1 cellular context compared by ENCODE assay signal in genomic region chr5:5350101-5350500, GRCh38.
TF ChIP-seq lines count a peak whose summit lies in the region.

No MANE protein-coding gene starts in this region.

TF ChIP-seq in K562, 482 proteins besides CTCF, POLR2A, EP300 and RAD21 (continued from another document):
- TF ChIP-seq ILK (tag; IDR thresholded peaks at IDR 0.05; ENCODE audit: borderline replicate concordance, low read depth): no peak
- no peak for TF ChIP-seq NRF1 (conservative IDR thresholded peaks at IDR 0.05 in 1 of 2, IDR thresholded peaks at IDR 0.05 in 1 of 2)
- TF ChIP-seq SNAPC5 (CRISPR knock-in tag; IDR thresholded peaks at IDR 0.05): no peak
- TF ChIP-seq VEZF1 (CRISPR knock-in tag; IDR thresholded peaks at IDR 0.05): peak; percentile 55; the same call in 1 of the 2 replicates
- TF ChIP-seq RBM14 (IDR thresholded peaks at IDR 0.05; ENCODE audit: borderline replicate concordance, insufficient read depth, low read depth, low read length): no peak
- TF ChIP-seq ZNF395 (CRISPR knock-in tag; IDR thresholded peaks at IDR 0.05): no peak
- no peak for TF ChIP-seq NR0B1 (IDR thresholded peaks at IDR 0.05; ENCODE audit: partially characterized antibody)
- no peak for TF ChIP-seq ZNF384 (IDR thresholded peaks at IDR 0.05; ENCODE audit: low read depth, low read length)
- TF ChIP-seq HSF4 (CRISPR knock-in tag; IDR thresholded peaks at IDR 0.05; ENCODE audit: borderline replicate concordance): no peak
- TF ChIP-seq PHB2 (IDR thresholded peaks at IDR 0.05; ENCODE audit: low read depth): no peak
- no peak for TF ChIP-seq SOX6 (IDR thresholded peaks at IDR 0.05)
- TF ChIP-seq ZFP91 (CRISPR knock-in tag; IDR thresholded peaks at IDR 0.05): no peak
- peak; percentile 81 for TF ChIP-seq JUN (IDR thresholded peaks at IDR 0.05; ENCODE audit: borderline replicate concordance, low read depth, low read length)
- no peak for TF ChIP-seq JUN (CRISPR knock-in tag; IDR thresholded peaks at IDR 0.05; ENCODE audit: borderline replicate concordance)
- TF ChIP-seq REST (CRISPR knock-in tag; IDR thresholded peaks at IDR 0.05; ENCODE audit: low read depth): no peak
- TF ChIP-seq PBX2 (CRISPR knock-in tag; IDR thresholded peaks at IDR 0.05; ENCODE audit: low read depth): no peak
- TF ChIP-seq PBX2 (tag; conservative IDR thresholded peaks at IDR 0.05; ENCODE audit: low read depth): peak; percentile 43; the same call in 1 of the 2 replicates
- no peak for TF ChIP-seq ZNF197 (CRISPR knock-in tag; IDR thresholded peaks at IDR 0.05; ENCODE audit: low read depth)
- TF ChIP-seq BCOR (IDR thresholded peaks at IDR 0.05): no peak
- no peak for TF ChIP-seq RFX5 (IDR thresholded peaks at IDR 0.05; ENCODE audit: low read depth, low read length)
- TF ChIP-seq FOXO4 (CRISPR knock-in tag; IDR thresholded peaks at IDR 0.05): no peak
- no peak for TF ChIP-seq XRCC4 (IDR thresholded peaks at IDR 0.05; ENCODE audit: extremely low read depth, insufficient read depth, insufficient read length)
- TF ChIP-seq CBX1 (IDR thresholded peaks at IDR 0.05; ENCODE audit: low read depth): no peak
- no peak for TF ChIP-seq ZNF174 (CRISPR knock-in tag; IDR thresholded peaks at IDR 0.05)
- TF ChIP-seq PHF8 (IDR thresholded peaks at IDR 0.05; ENCODE audit: borderline replicate concordance, low read length): no peak
- no peak for TF ChIP-seq GTF3C2 (IDR thresholded peaks at IDR 0.05; ENCODE audit: borderline replicate concordance, extremely low read depth, insufficient read length)
- no peak for TF ChIP-seq TRIM28 (IDR thresholded peaks at IDR 0.05)
- TF ChIP-seq SMARCA4 (IDR thresholded peaks at IDR 0.05): peak; percentile 60; the same call in 1 of the 2 replicates
- no peak for TF ChIP-seq ZSCAN29 (IDR thresholded peaks at IDR 0.05)
